Comparison of ENCODE assay signal across 24 cellular contexts in genomic region chr6:41589636-41590622, GRCh38. TPM values are rescaled to one million over a fixed set of nuclear protein-coding genes. Genes with fewer than 3 reads are reported as not detected.
"Had no signal": no experiment of that assay in that cellular context is flagged by ENCODE, and none has a peak within 500 bp of the region (broad histone marks: within the 10 kb centered on the region; RNA-seq: fewer than 3 reads in every experiment).

No MANE protein-coding gene starts in this region.

- H3K4me2 ChIP-seq: hepatocyte had no signal

- H3K9me3 Mint-ChIP-seq: naive thymus-derived CD8-positive, alpha-beta T cell; nephron progenitor cell had no signal

- H3K9me3 ChIP-seq: gastrocnemius medialis, heart left ventricle, ovary, psoas muscle, spleen, testis, tibial artery, upper lobe of left lung had no signal

- DNase-seq: cortex of kidney; foreskin fibroblast; gastrocnemius medialis; heart left ventricle; nephron progenitor cell; occipital lobe; ovary; psoas muscle; spleen; stimulated activated CD4-positive, alpha-beta T cell treated with anti-CD3 and anti-CD28 coated beads, Interleukin-2, amount 100 ng/mL, for 48 hours; stimulated activated naive CD4-positive, alpha-beta T cell; testis; tibial artery; upper lobe of left lung had no signal

- H3K27me3 ChIP-seq: gastrocnemius medialis, heart left ventricle, hepatocyte, ovary, spleen, testis, tibial artery, upper lobe of left lung had no signal

- FAIRE-seq: kidney, urothelium cell line had no signal

- H3K4me1 ChIP-seq: gastrocnemius medialis, psoas muscle, spleen, upper lobe of left lung had no signal

- H3K27ac ChIP-seq: epithelial cell of prostate, gastrocnemius medialis, heart left ventricle, ovary, psoas muscle, skin epidermis, spleen, testis, tibial artery, upper lobe of left lung had no signal

- H2AFZ ChIP-seq: hepatocyte had no signal

- H3K4me3 ChIP-seq: gastrocnemius medialis, heart left ventricle, hepatocyte, ovary, psoas muscle, skin epidermis, spleen, testis, tibial artery, upper lobe of left lung had no signal

- H3K27me3 Mint-ChIP-seq: naive thymus-derived CD8-positive, alpha-beta T cell had no signal

- H3K36me3 ChIP-seq: ovary had no signal

- H3K27ac Mint-ChIP-seq: naive thymus-derived CD8-positive, alpha-beta T cell; nephron progenitor cell had no signal

- H3K4me3 Mint-ChIP-seq: naive thymus-derived CD8-positive, alpha-beta T cell; nephron progenitor cell had no signal

- ATAC-seq: esophagus mucosa; gastrocnemius medialis; heart left ventricle; naive thymus-derived CD8-positive, alpha-beta T cell; psoas muscle; right cardiac atrium had no signal

RNA-seq across cellular contexts. Expression of gene MDFI, which starts 48.3 kb away (rescaled TPM):
- total RNA-seq: left lobe of liver; myocyte; naive thymus-derived CD8-positive, alpha-beta T cell had no signal
- polyA plus RNA-seq: naive thymus-derived CD8-positive, alpha-beta T cell had no signal
